23 cellular contexts compared by ENCODE assay signal in genomic region chr1:203189951-203190352, GRCh38. TPM values are rescaled to one million over a fixed set of nuclear protein-coding genes. Genes with fewer than 3 reads are reported as not detected.
DNase-seq lines count a peak whose midpoint lies in the region; ATAC-seq and TF ChIP-seq lines count a peak whose summit lies in the region.
"Had no signal": no experiment of that assay in that cellular context is flagged by ENCODE, and none has a peak within 500 bp of the region (broad histone marks: within the 10 kb centered on the region; RNA-seq: fewer than 3 reads in every experiment).

No MANE protein-coding gene starts in this region.

- H3K9me3 ChIP-seq in breast epithelium = no peaks in the 10 kb centered on the region
- H3K9me3 ChIP-seq in OCI-LY3 (ENCODE audit: insufficient read depth, low read length) = no peaks in the 10 kb centered on the region
- H3K9me3 ChIP-seq: HAP-1 had no signal

- no peak overlapping the region for H3K4me3 Mint-ChIP-seq in MCF 10A (ENCODE audit: unreplicated experiment)
- H3K4me3 Mint-ChIP-seq in type B pancreatic cell = no peak overlapping the region
- H3K4me3 Mint-ChIP-seq in effector memory CD8-positive, alpha-beta T cell = no peak overlapping the region
- H3K4me3 Mint-ChIP-seq: activated CD8-positive, alpha-beta T cell treated with anti-CD3 and anti-CD28 coated beads for 36 hours; activated T-cell treated with anti-CD3 and anti-CD28 coated beads, Interleukin-2, amount 50 U/mL, for 72 hours; CD4-positive, alpha-beta T cell; stimulated activated naive B cell treated with anti-CD40 and anti-IgM and Interleukin-4, amounts not matched to agents 10 μg/mL and 1 μg/mL and 100 μg/mL, for 72 hours had no signal

- H3K4me2 ChIP-seq in OCI-LY3 (ENCODE audit: low read length) = peak overlapping the region; percentile 78
- H3K4me2 ChIP-seq: hepatocyte had no signal

- H3K36me3 Mint-ChIP-seq in MCF 10A (ENCODE audit: insufficient read depth, unreplicated experiment) = no peaks in the 10 kb centered on the region
- H3K36me3 Mint-ChIP-seq in type B pancreatic cell = no peaks in the 10 kb centered on the region
- no peaks in the 10 kb centered on the region for H3K36me3 Mint-ChIP-seq in effector memory CD8-positive, alpha-beta T cell (ENCODE audit: insufficient read depth)
- H3K36me3 Mint-ChIP-seq: stimulated activated naive B cell treated with anti-CD40 and anti-IgM and Interleukin-4, amounts not matched to agents 10 μg/mL and 1 μg/mL and 100 μg/mL, for 72 hours had no signal

- H3K4me1 ChIP-seq in breast epithelium (peaks cover 3 to 14% of the 10 kb centered on the region in 2 donors), OCI-LY3 (ENCODE audit: low read length) (peaks cover 23% of the 10 kb centered on the region)
- H3K4me1 ChIP-seq: HAP-1 had no signal

- H3K4me1 Mint-ChIP-seq in MCF 10A (ENCODE audit: insufficient read depth, unreplicated experiment) (peaks cover 13% of the 10 kb centered on the region), type B pancreatic cell (ENCODE audit: unreplicated experiment) (peaks cover 17% of the 10 kb centered on the region)
- no peaks in the 10 kb centered on the region for H3K4me1 Mint-ChIP-seq in effector memory CD8-positive, alpha-beta T cell (ENCODE audit: low read depth in 2 of 2)

- H3K79me2 ChIP-seq in OCI-LY3 (ENCODE audit: low read length) = no peaks in the 10 kb centered on the region
- H3K79me2 ChIP-seq: hepatocyte had no signal

- H3K27me3 ChIP-seq in breast epithelium (no peaks in the 10 kb centered on the region), OCI-LY3 (ENCODE audit: low read depth, low read length) (peaks cover 27% of the 10 kb centered on the region)
- H3K27me3 ChIP-seq: hepatocyte had no signal

- peak overlapping the region in 1 of 3 donors; percentile 19 for H3K4me3 ChIP-seq in breast epithelium
- peak overlapping the region; percentile 61 for H3K4me3 ChIP-seq in OCI-LY3 (ENCODE audit: low read length)
- H3K4me3 ChIP-seq: HAP-1, hepatocyte had no signal

- ATAC-seq in HG02885 (IDR thresholded peaks at IDR 0.05; ENCODE audit: poor library complexity, unreplicated experiment) = no peak
- no peak for ATAC-seq in effector memory CD8-positive, alpha-beta T cell (replicated peaks)
- ATAC-seq: activated CD8-positive, alpha-beta T cell treated with anti-CD3 and anti-CD28 coated beads for 36 hours; activated T-cell treated with anti-CD3 and anti-CD28 coated beads, Interleukin-2, amount 50 U/mL, for 72 hours; stimulated activated naive B cell treated with anti-CD40 and anti-IgM and Interleukin-4, amounts not matched to agents 10 μg/mL and 1 μg/mL and 100 μg/mL, for 72 hours had no signal

- CTCF ChIA-PET in MCF 10A (lab: Yijun Ruan, JAX) = interaction anchor here (0.5 to 2.7 kb wide), 8 partner anchors 22 to 190 kb away, joined by 3 to 10 read pairs (median 3); no protein-coding TSS in a partner anchor

- TF ChIP-seq CTCF in breast epithelium (IDR thresholded peaks at IDR 0.05) = no peak
- no peak for TF ChIP-seq CTCF in MCF 10A (IDR thresholded peaks at IDR 0.05; ENCODE audit: unreplicated experiment)
- no peak for TF ChIP-seq CTCF in OCI-LY3 (IDR thresholded peaks at IDR 0.05; ENCODE audit: low read depth, low read length)
- TF ChIP-seq CTCF in type B pancreatic cell (conservative IDR thresholded peaks at IDR 0.05) = no peak

- no TSS peak for BruUV-seq in MCF 10A (replicated peaks; lab: Mats Ljungman, UMichigan)

- no peaks in the 10 kb centered on the region for H4K20me1 ChIP-seq in OCI-LY3 (ENCODE audit: insufficient read depth, low read length)

- no peaks in the 10 kb centered on the region for H3K9me3 Mint-ChIP-seq in MCF 10A (ENCODE audit: unreplicated experiment)
- H3K9me3 Mint-ChIP-seq in type B pancreatic cell = no peaks in the 10 kb centered on the region
- H3K9me3 Mint-ChIP-seq in effector memory CD8-positive, alpha-beta T cell = no peaks in the 10 kb centered on the region
- H3K9me3 Mint-ChIP-seq: activated CD8-positive, alpha-beta T cell treated with anti-CD3 and anti-CD28 coated beads for 36 hours; activated T-cell treated with anti-CD3 and anti-CD28 coated beads, Interleukin-2, amount 50 U/mL, for 72 hours; CD4-positive, alpha-beta T cell; stimulated activated naive B cell treated with anti-CD40 and anti-IgM and Interleukin-4, amounts not matched to agents 10 μg/mL and 1 μg/mL and 100 μg/mL, for 72 hours had no signal

- H3K27ac ChIP-seq in breast epithelium (peak overlapping the region; percentile 54 to 59), OCI-LY3 (ENCODE audit: low read length) (no peak overlapping the region)
- H3K27ac ChIP-seq: RWPE1 had no signal

- H3K36me3 ChIP-seq in breast epithelium = no peaks in the 10 kb centered on the region
- H3K36me3 ChIP-seq in OCI-LY3 (replicated peaks; ENCODE audit: low read depth, low read length) = no peaks in the 10 kb centered on the region
- H3K36me3 ChIP-seq: HAP-1 had no signal

- H3K27ac Mint-ChIP-seq in MCF 10A (ENCODE audit: low read depth, unreplicated experiment) = no peak overlapping the region
- H3K27ac Mint-ChIP-seq in type B pancreatic cell = no peak overlapping the region
- no peak overlapping the region for H3K27ac Mint-ChIP-seq in effector memory CD8-positive, alpha-beta T cell
- H3K27ac Mint-ChIP-seq: activated CD8-positive, alpha-beta T cell treated with anti-CD3 and anti-CD28 coated beads for 36 hours; activated T-cell treated with anti-CD3 and anti-CD28 coated beads, Interleukin-2, amount 50 U/mL, for 72 hours; CD4-positive, alpha-beta T cell; stimulated activated naive B cell treated with anti-CD40 and anti-IgM and Interleukin-4, amounts not matched to agents 10 μg/mL and 1 μg/mL and 100 μg/mL, for 72 hours had no signal

- DNase-seq in breast epithelium (ENCODE audit: low spot score in 2 of 2) (peak in 1 of 2 donors; percentile 77), MCF 10A (ENCODE audit: unreplicated experiment) (no peak), inferior parietal cortex (ENCODE audit: extremely low spot score) (peak; percentile 53), type B pancreatic cell (ENCODE audit: extremely low spot score, unreplicated experiment) (no peak), NCI-H1930 (lab: John Stamatoyannopoulos, UW) (no peak)
- no peak for DNase-seq in effector memory CD8-positive, alpha-beta T cell
- DNase-seq: activated CD8-positive, alpha-beta T cell treated with anti-CD3 and anti-CD28 coated beads for 36 hours; activated T-cell treated with anti-CD3 and anti-CD28 coated beads, Interleukin-2, amount 50 U/mL, for 72 hours; CD4-positive, alpha-beta T cell; kidney; mesendoderm; MM.1S; NCI-H2107; stimulated activated naive B cell treated with anti-CD40 and anti-IgM and Interleukin-4, amounts not matched to agents 10 μg/mL and 1 μg/mL and 100 μg/mL, for 72 hours had no signal

- peak overlapping the region; percentile 31; the same call in 1 of the 2 replicates for H3K9ac ChIP-seq in OCI-LY3 (ENCODE audit: low read length)

- H3K27me3 Mint-ChIP-seq in MCF 10A (ENCODE audit: insufficient read depth, unreplicated experiment) (peaks cover 33% of the 10 kb centered on the region), type B pancreatic cell (peaks cover 12% of the 10 kb centered on the region)
- H3K27me3 Mint-ChIP-seq in effector memory CD8-positive, alpha-beta T cell = peaks cover 24 to 29% of the 10 kb centered on the region in 2 donors

- intact Hi-C loops in breast epithelium (cut with DNase I; ENCODE audit: low total_unique reads) = no loop called here
- intact Hi-C loops in MCF 10A (cut with micrococcal nuclease) = no loop called here

- no peak for TF ChIP-seq POLR2A in breast epithelium (IDR thresholded peaks at IDR 0.05)

- POLR2A ChIA-PET in MCF 10A (lab: Yijun Ruan, JAX) = interaction anchor here (0.6 kb wide), 1 partner anchor 35 kb away, joined by 3 read pairs; no protein-coding TSS in a partner anchor

- peak overlapping the region; percentile 83 for H2AFZ ChIP-seq in OCI-LY3 (ENCODE audit: low read depth, low read length)
- H2AFZ ChIP-seq: hepatocyte had no signal

RNA-seq across cellular contexts. Expression of gene CHI3L1, which starts 3.4 kb away (rescaled TPM):
- total RNA-seq in breast epithelium (100 to 1,000 TPM in 2 of 3 donors, 10 to 100 TPM in 1; 14.2 to 638 (median 426) TPM), MCF 10A (2022) (0.75 and 0.88 TPM in 2 replicates), type B pancreatic cell (ENCODE audit: low replicate concordance) (0.21 TPM in 1 of 2 replicates, not detected in the other)
- total RNA-seq: A673; activated CD8-positive, alpha-beta T cell treated with anti-CD3 and anti-CD28 coated beads for 36 hours; activated T-cell treated with anti-CD3 and anti-CD28 coated beads, Interleukin-2, amount 50 U/mL, for 72 hours; CD4-positive, alpha-beta T cell; Daoy had no signal

RNA-seq across cellular contexts. Expression of gene MYBPH, which starts 14.3 kb away (rescaled TPM):
- total RNA-seq in breast epithelium (under 1 TPM in 1 of 3 donors, not detected in 2; 0.66 TPM), MCF 10A (2022) (not detected in 2 replicates), type B pancreatic cell (ENCODE audit: low replicate concordance) (1.6 TPM in 1 of 2 replicates, not detected in the other)
- total RNA-seq: A673; activated CD8-positive, alpha-beta T cell treated with anti-CD3 and anti-CD28 coated beads for 36 hours; activated T-cell treated with anti-CD3 and anti-CD28 coated beads, Interleukin-2, amount 50 U/mL, for 72 hours; CD4-positive, alpha-beta T cell; Daoy; hepatocyte; kidney; ureter had no signal

RNA-seq across cellular contexts. Expression of gene CHIT1, which starts 39.5 kb away (rescaled TPM):
- 10 to 100 TPM in 1 of 3 donors, 1 to 10 TPM in 1, not detected in 1; 5.1 to 15.2 TPM for total RNA-seq in breast epithelium
- total RNA-seq in MCF 10A (2022) = not detected in 2 replicates
- total RNA-seq in type B pancreatic cell (ENCODE audit: low replicate concordance) = not detected in 2 replicates
- total RNA-seq: A673, Daoy, fibroblast of lung had no signal
